In genomic region chr1:154955039-154955717, GRCh38 we compare ENCODE assay signal across 8 cellular contexts. TPM values are rescaled to one million over a fixed set of nuclear protein-coding genes. Genes with fewer than 3 reads are reported as not detected.
A peak's percentile ranks its signal among the peaks of the same experiment; 100 is the strongest.
DNase-seq lines count a peak whose midpoint lies in the region; TF ChIP-seq lines count a peak whose summit lies in the region.

No MANE protein-coding gene starts in this region.

- H3K27ac Mint-ChIP-seq in HFFc6: peak overlapping the region; percentile 97
- peak overlapping the region; percentile 97 for H3K27ac Mint-ChIP-seq in activated CD4-positive, alpha-beta memory T cell treated with anti-CD3 and anti-CD28 coated beads for 36 hours

- POLR2A ChIA-PET in activated CD4-positive, alpha-beta memory T cell treated with anti-CD3 and anti-CD28 coated beads for 36 hours (lab: Charles Lee): interaction anchor here (0.5 to 3.7 kb wide), 12 partner anchors 12 to 239 kb away, joined by 3 to 23 read pairs (median 5); partner anchors contain the start of genes ADAM15, CKS1B, FLAD1 and PMVK

- no peak for TF ChIP-seq CTCF in HFFc6 (IDR thresholded peaks at IDR 0.05)

- CTCF ChIA-PET in activated CD4-positive, alpha-beta memory T cell treated with anti-CD3 and anti-CD28 coated beads for 36 hours (lab: Charles Lee): interaction anchor here (0.7 to 5.3 kb wide), 19 partner anchors 14 to 476 kb away, joined by 3 to 38 read pairs (median 6); partner anchors contain the start of genes ADAM15, FLAD1, LENEP and PMVK

- peak; percentile 70 for DNase-seq in ELF-1 (ENCODE audit: low read depth, low spot score)
- DNase-seq in HFFc6: peak; percentile 86
- DNase-seq in NCI-H2227 treated with DMSO at 0.1 percent for 48 hours (lab: John Stamatoyannopoulos, UW): peak; percentile 60
- DNase-seq in activated CD4-positive, alpha-beta memory T cell treated with anti-CD3 and anti-CD28 coated beads for 36 hours: peak; percentile 94
- DNase-seq in effector CD4-positive, alpha-beta T cell: peak; percentile 96
- DNase-seq in middle frontal gyrus (ENCODE audit: extremely low spot score, low spot score): peak; percentile 60
- peak; percentile 72 to 79 for DNase-seq in stimulated activated CD8-positive, alpha-beta memory T cell treated with anti-CD3 and anti-CD28 coated beads, Interleukin-4, amount 100 ng/mL, for 1 hour (ENCODE audit: low read depth in 2 of 2, low spot score in 1 of 2)
- DNase-seq in foreskin melanocyte: no peak

- peaks cover 4% of the 10 kb centered on the region for H3K27me3 Mint-ChIP-seq in HFFc6 (ENCODE audit: insufficient read depth)
- no peaks in the 10 kb centered on the region for H3K27me3 Mint-ChIP-seq in activated CD4-positive, alpha-beta memory T cell treated with anti-CD3 and anti-CD28 coated beads for 36 hours

- H3K4me1 Mint-ChIP-seq in HFFc6 (ENCODE audit: low read depth): peaks cover 32% of the 10 kb centered on the region
- H3K4me1 Mint-ChIP-seq in activated CD4-positive, alpha-beta memory T cell treated with anti-CD3 and anti-CD28 coated beads for 36 hours (ENCODE audit: low read depth): peaks cover 79% of the 10 kb centered on the region

- peak overlapping the region; percentile 95 for H3K4me3 Mint-ChIP-seq in HFFc6
- peak overlapping the region; percentile 92 for H3K4me3 Mint-ChIP-seq in activated CD4-positive, alpha-beta memory T cell treated with anti-CD3 and anti-CD28 coated beads for 36 hours

- H3K36me3 Mint-ChIP-seq in HFFc6 (ENCODE audit: low read depth): no peaks in the 10 kb centered on the region
- H3K36me3 Mint-ChIP-seq in activated CD4-positive, alpha-beta memory T cell treated with anti-CD3 and anti-CD28 coated beads for 36 hours: peaks cover 12% of the 10 kb centered on the region

- H3K9me3 Mint-ChIP-seq in HFFc6: no peaks in the 10 kb centered on the region
- no peaks in the 10 kb centered on the region for H3K9me3 Mint-ChIP-seq in activated CD4-positive, alpha-beta memory T cell treated with anti-CD3 and anti-CD28 coated beads for 36 hours

- intact Hi-C loops in activated CD4-positive, alpha-beta memory T cell treated with anti-CD3 and anti-CD28 coated beads for 36 hours (cut with micrococcal nuclease): loop anchor here (1.0 kb wide), 5 partner anchors 18 to 130 kb away; partner anchors contain the start of genes CKS1B and EFNA4

RNA-seq across cellular contexts. Expression of gene PBXIP1, which starts 0.7 kb away (rescaled TPM):
- total RNA-seq in HFFc6 (2021; fragmentation: NEBNext Ultra II Directional; extraction: Animal tissue kit (Norgen Biotek cat#: 25700)): 10 to 100 TPM; 26.4 to 42.5 (median 28.1) TPM
- 10 to 100 TPM; 55.9 to 57.3 TPM for total RNA-seq in activated CD4-positive, alpha-beta memory T cell treated with anti-CD3 and anti-CD28 coated beads for 36 hours

RNA-seq across cellular contexts. Expression of gene PYGO2, which starts 6.4 kb away (rescaled TPM):
- total RNA-seq in HFFc6 (2021; fragmentation: NEBNext Ultra II Directional; extraction: Animal tissue kit (Norgen Biotek cat#: 25700)): 10 to 100 TPM; 19.9 to 23.7 (median 21.3) TPM
- total RNA-seq in activated CD4-positive, alpha-beta memory T cell treated with anti-CD3 and anti-CD28 coated beads for 36 hours: 10 to 100 TPM; 31.5 to 32.4 TPM

RNA-seq across cellular contexts. Expression of gene SHC1, which starts 15.4 kb away (rescaled TPM):
- 100 to 1,000 TPM; 371 to 461 (median 401) TPM for total RNA-seq in HFFc6 (2021; fragmentation: NEBNext Ultra II Directional; extraction: Animal tissue kit (Norgen Biotek cat#: 25700))
- 10 to 100 TPM; 43.4 to 46.5 TPM for total RNA-seq in activated CD4-positive, alpha-beta memory T cell treated with anti-CD3 and anti-CD28 coated beads for 36 hours

RNA-seq across cellular contexts. Expression of gene PMVK, which starts 18.7 kb away (rescaled TPM):
- total RNA-seq in HFFc6 (2021; fragmentation: NEBNext Ultra II Directional; extraction: Animal tissue kit (Norgen Biotek cat#: 25700)): 10 to 100 TPM; 29.1 to 33.4 (median 32.5) TPM
- 10 to 100 TPM; 51.2 to 54.0 TPM for total RNA-seq in activated CD4-positive, alpha-beta memory T cell treated with anti-CD3 and anti-CD28 coated beads for 36 hours

RNA-seq across cellular contexts. Expression of gene CKS1B, which starts 19.3 kb away (rescaled TPM):
- total RNA-seq in HFFc6 (2021; fragmentation: NEBNext Ultra II Directional; extraction: Animal tissue kit (Norgen Biotek cat#: 25700)): 100 to 1,000 TPM in 3 of 6 experiments, 10 to 100 TPM in 3; 52.7 to 111 (median 98.8) TPM
- total RNA-seq in activated CD4-positive, alpha-beta memory T cell treated with anti-CD3 and anti-CD28 coated beads for 36 hours: 100 to 1,000 TPM; 197 to 205 TPM

Comparison
In these comparisons a context has a peak if more than half of its experiments do, and no peak if none do; other contexts are left out.
1. RNA of gene SHC1, which starts 15.4 kb away (total RNA-seq): 371 to 461 TPM in HFFc6; 43.4 to 46.5 TPM in activated CD4-positive, alpha-beta memory T cell treated with anti-CD3 and anti-CD28 coated beads for 36 hours; every median in the first group is over 4 times any median in the second.